ENCODE assay signal across 9 cellular contexts in the genomic region with DNA sequence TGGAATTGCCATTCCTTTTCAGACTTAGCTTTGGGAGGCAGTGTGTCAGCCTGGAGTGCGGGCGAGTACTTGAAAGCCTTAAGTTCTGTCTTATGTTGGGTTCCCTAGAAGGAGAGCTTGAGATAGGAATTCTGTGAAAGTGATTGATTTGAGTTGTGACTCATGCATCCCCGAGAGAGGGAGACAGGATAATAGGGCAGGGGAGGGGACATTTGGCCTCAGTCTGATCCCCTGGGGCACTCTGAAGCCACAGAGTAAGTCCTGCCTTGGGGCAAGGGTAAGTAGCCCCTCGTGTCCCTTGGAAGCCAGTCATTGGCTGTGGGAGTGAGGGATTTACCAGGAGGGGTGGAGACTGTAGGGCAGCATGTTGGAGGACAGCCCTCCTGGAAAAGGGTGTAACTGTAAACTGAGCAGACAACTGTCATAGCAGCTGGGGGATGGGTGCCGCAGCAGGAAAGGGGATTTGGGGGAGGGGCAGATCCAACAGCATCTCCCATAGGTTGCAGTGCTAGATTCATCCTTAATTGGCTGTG. TPM values are rescaled to one million over a fixed set of nuclear protein-coding genes. Genes with fewer than 3 reads are reported as not detected.
DNase-seq lines count a peak whose midpoint lies in the region; ATAC-seq and TF ChIP-seq lines count a peak whose summit lies in the region.
"Had no signal": no experiment of that assay in that cellular context is flagged by ENCODE, and none has a peak within 500 bp of the region (broad histone marks: within the 10 kb centered on the region; RNA-seq: fewer than 3 reads in every experiment).

No MANE protein-coding gene starts in this region.

- no peaks in the 10 kb centered on the region for H3K27me3 Mint-ChIP-seq in chondrocyte (ENCODE audit: low read depth)

- no peak for ATAC-seq in HG03108 (IDR thresholded peaks at IDR 0.05; ENCODE audit: unreplicated experiment)
- no peak for ATAC-seq in GM21390 (IDR thresholded peaks at IDR 0.05; ENCODE audit: unreplicated experiment)
- no peak for ATAC-seq in HG02642 (IDR thresholded peaks at IDR 0.05; ENCODE audit: poor library complexity, unreplicated experiment)

- H4K91ac ChIP-seq in mesenchymal stem cell (ENCODE audit: low read length), result peak overlapping the region; percentile 20

- peaks cover 0 to 3% of the 10 kb centered on the region in 2 experiments for H3K27me3 ChIP-seq in mesenchymal stem cell (ENCODE audit: control insufficient read depth in 1 of 2, insufficient read depth in 1 of 2, low read length in 2 of 2)

- peaks cover 50% of the 10 kb centered on the region for H3K4me1 Mint-ChIP-seq in chondrocyte (ENCODE audit: low read depth)

- H3K36me3 ChIP-seq in mesenchymal stem cell (ENCODE audit: control insufficient read depth in 1 of 2, insufficient read depth in 2 of 2, low read depth in 1 of 2, low read length in 2 of 2), result no peaks in the 10 kb centered on the region

- no peak overlapping the region for H3K14ac ChIP-seq in mesenchymal stem cell (ENCODE audit: low read length in 2 of 2)

- H3K4me2 ChIP-seq in mesenchymal stem cell (ENCODE audit: low read length, poor library complexity, severe bottlenecking), result no peak overlapping the region

- no peak overlapping the region for H4K8ac ChIP-seq in mesenchymal stem cell (ENCODE audit: low read length)

- peak overlapping the region in 1 of 2 experiments; percentile 8 for H3K4me3 ChIP-seq in mesenchymal stem cell (ENCODE audit: insufficient read depth in 1 of 2, low read depth in 1 of 2, low read length in 2 of 2)

- peak; percentile 29 for DNase-seq in COR-L47 (lab: John Stamatoyannopoulos, UW)
- peak; percentile 91 for DNase-seq in NCI-H2171 treated with DMSO at 0.1 percent for 48 hours (lab: John Stamatoyannopoulos, UW)
- no peak for DNase-seq in chondrocyte (ENCODE audit: low spot score)
- peak; percentile 94 for DNase-seq in mesenchymal stem cell
- DNase-seq in NCI-H1092 treated with DMSO at 0.1 percent for 48 hours (lab: John Stamatoyannopoulos, UW), result no peak

- peak overlapping the region; percentile 89 for H3K27ac Mint-ChIP-seq in chondrocyte (ENCODE audit: unreplicated experiment)

- H3K4me3 Mint-ChIP-seq in chondrocyte (ENCODE audit: unreplicated experiment), result peak overlapping the region; percentile 48

- H2AFZ ChIP-seq in mesenchymal stem cell (ENCODE audit: low read depth, low read length), result no peak overlapping the region

- H2BK12ac ChIP-seq in mesenchymal stem cell (ENCODE audit: low read length in 2 of 2), result peak overlapping the region; percentile 29 to 54

- no peak for TF ChIP-seq CTCF in chondrocyte (IDR thresholded peaks at IDR 0.05)

- H2BK5ac ChIP-seq in mesenchymal stem cell (ENCODE audit: low read depth, low read length, poor library complexity, severe bottlenecking), result no peak overlapping the region

- H3K4me1 ChIP-seq in mesenchymal stem cell (ENCODE audit: control insufficient read depth, insufficient read depth, low read depth, low read length), result peaks cover 11% of the 10 kb centered on the region

- no peaks in the 10 kb centered on the region for H3K79me1 ChIP-seq in mesenchymal stem cell (replicated peaks; ENCODE audit: low read length, poor library complexity, severe bottlenecking)

- 3% methylated on average over 5 of the region's 5 CpGs for WGBS in mesenchymal stem cell

- no peaks in the 10 kb centered on the region for H3K9me3 Mint-ChIP-seq in chondrocyte (ENCODE audit: low read depth)

- H3K27ac ChIP-seq in mesenchymal stem cell (ENCODE audit: low read length, poor library complexity, severe bottlenecking), result no peak overlapping the region

- no peak overlapping the region for H3K9ac ChIP-seq in mesenchymal stem cell (ENCODE audit: low read length)

- no peak overlapping the region for H2AK5ac ChIP-seq in mesenchymal stem cell (ENCODE audit: low read length, severe bottlenecking)

- H3K36me3 Mint-ChIP-seq in chondrocyte (ENCODE audit: low read depth), result no peaks in the 10 kb centered on the region

- peak overlapping the region in 1 of 2 experiments; percentile 68 for H3K4ac ChIP-seq in mesenchymal stem cell (ENCODE audit: low read depth in 1 of 2, low read length in 2 of 2)

- no peaks in the 10 kb centered on the region for H3K9me3 ChIP-seq in mesenchymal stem cell (ENCODE audit: control insufficient read depth, low read length)

- no peak overlapping the region for H2BK120ac ChIP-seq in mesenchymal stem cell (ENCODE audit: low read depth, low read length)

- no peak overlapping the region for H3K23ac ChIP-seq in mesenchymal stem cell (ENCODE audit: low read length in 2 of 2)

- peak overlapping the region; percentile 35 to 79 for H3K18ac ChIP-seq in mesenchymal stem cell (ENCODE audit: low read depth in 1 of 2, low read length in 2 of 2)

- H2BK15ac ChIP-seq in mesenchymal stem cell (ENCODE audit: low read depth, poor library complexity, severe bottlenecking), result no peak overlapping the region

RNA-seq across cellular contexts. Expression of gene KIAA1671, which starts 44.0 kb away (rescaled TPM):
- 27.5 to 36.6 TPM (median 28.5 TPM) in 3 replicates for total RNA-seq in chondrocyte
- polyA plus RNA-seq in mesenchymal stem cell (2013, experiment 1 of 2), result 6.7 TPM
- 6.6 TPM for polyA plus RNA-seq in mesenchymal stem cell (2013, experiment 2 of 2)

RNA-seq across cellular contexts. Expression of gene LHFPL7, which starts 50.0 kb away (rescaled TPM):
- not detected in 3 replicates for total RNA-seq in chondrocyte
- not detected for polyA plus RNA-seq in mesenchymal stem cell (2013, experiment 1 of 2)
- not detected for polyA plus RNA-seq in mesenchymal stem cell (2013, experiment 2 of 2)
- total RNA-seq: ureter had no signal

Comparison
In these comparisons a context has a peak if more than half of its experiments do, and no peak if none do; other contexts are left out.
1. DNase-seq: peak in COR-L47 (single experiment), NCI-H2171 treated with DMSO at 0.1 percent for 48 hours (single experiment) and mesenchymal stem cell (single experiment); none in chondrocyte (single experiment) and NCI-H1092 treated with DMSO at 0.1 percent for 48 hours (single experiment).